ENCODE assay signal across 1 cellular context in genomic region chr9:99000480-99001395, GRCh38.
TF ChIP-seq lines count a peak whose summit lies in the region.

No MANE protein-coding gene starts in this region.

TF ChIP-seq in K562, 482 proteins besides CTCF, POLR2A, EP300 and RAD21 (continued from another document and continues in another):
- TF ChIP-seq RBM17 (IDR thresholded peaks at IDR 0.05; ENCODE audit: borderline replicate concordance, low read depth, low read length) (no peak), ZC3H8 (IDR thresholded peaks at IDR 0.05) (no peak), ZNF184 (CRISPR knock-in tag; IDR thresholded peaks at IDR 0.05) (no peak), CEBPG (CRISPR knock-in tag; IDR thresholded peaks at IDR 0.05) (peak; percentile 53), CEBPG (tag; conservative IDR thresholded peaks at IDR 0.05 in 1 of 2, IDR thresholded peaks at IDR 0.05 in 1 of 2) (peak; percentile 64 to 67; a peak in 3 of 4 replicates), ZNF561 (CRISPR knock-in tag; conservative IDR thresholded peaks at IDR 0.05) (no peak), JUN (IDR thresholded peaks at IDR 0.05; ENCODE audit: borderline replicate concordance, low read depth, low read length) (no peak), JUN (CRISPR knock-in tag; IDR thresholded peaks at IDR 0.05; ENCODE audit: borderline replicate concordance) (no peak), ARHGAP35 (IDR thresholded peaks at IDR 0.05; ENCODE audit: partially characterized antibody) (no peak), NFIC (IDR thresholded peaks at IDR 0.05) (no peak), GATA2 (CRISPR knock-in tag; IDR thresholded peaks at IDR 0.05) (0 out of 2 replicates have a peak, but pooled peaks have one; percentile 25), SMC3 (conservative IDR thresholded peaks at IDR 0.05; ENCODE audit: insufficient read depth, low read depth, low read length) (peak; percentile 85), FOXJ2 (tag; IDR thresholded peaks at IDR 0.05) (no peak), EWSR1 (IDR thresholded peaks at IDR 0.05; ENCODE audit: borderline replicate concordance, low read depth, partially characterized antibody) (no peak), PHB2 (IDR thresholded peaks at IDR 0.05; ENCODE audit: low read depth) (no peak), USF1 (CRISPR knock-in tag; IDR thresholded peaks at IDR 0.05) (no peak), ZNF253 (CRISPR knock-in tag; conservative IDR thresholded peaks at IDR 0.05) (no peak), HCFC1 (IDR thresholded peaks at IDR 0.05; ENCODE audit: low read depth, low read length) (no peak), SRSF9 (IDR thresholded peaks at IDR 0.05; ENCODE audit: borderline replicate concordance, low read depth, low read length) (no peak), MCM3 (IDR thresholded peaks at IDR 0.05) (no peak), U2AF2 (optimal IDR thresholded peaks at IDR 0.05; ENCODE audit: low read depth, low read length) (no peak), TEAD1 (CRISPR knock-in tag; IDR thresholded peaks at IDR 0.05) (peak in 1 of 2 experiments; percentile 68; a peak in 2 of 4 replicates), ZNF644 (tag; IDR thresholded peaks at IDR 0.05; ENCODE audit: low read depth) (no peak), REST (CRISPR knock-in tag; IDR thresholded peaks at IDR 0.05; ENCODE audit: low read depth) (no peak), ELF2 (CRISPR knock-in tag; IDR thresholded peaks at IDR 0.05) (no peak), TCF15 (CRISPR knock-in tag; IDR thresholded peaks at IDR 0.05) (no peak), HMG20B (CRISPR knock-in tag; IDR thresholded peaks at IDR 0.05) (no peak), ZNF445 (CRISPR knock-in tag; IDR thresholded peaks at IDR 0.05; ENCODE audit: low read depth) (no peak), ZNF707 (CRISPR knock-in tag; conservative IDR thresholded peaks at IDR 0.05) (no peak), MYC (IDR thresholded peaks at IDR 0.05; ENCODE audit: low read depth, low read length) (no peak), MYC (CRISPR knock-in tag; IDR thresholded peaks at IDR 0.05; ENCODE audit: borderline replicate concordance, low read depth) (peak; percentile 27; the same call in 1 of the 2 replicates), HDGF (IDR thresholded peaks at IDR 0.05) (0 out of 2 replicates have a peak, but pooled peaks have one; percentile 66), KLF16 (IDR thresholded peaks at IDR 0.05) (0 out of 2 replicates have a peak, but pooled peaks have one; percentile 29), POLR3G (IDR thresholded peaks at IDR 0.05; ENCODE audit: extremely low read depth, insufficient read length, insufficient replicate concordance) (no peak), GTF2B (IDR thresholded peaks at IDR 0.05; ENCODE audit: extremely low read depth, insufficient read length) (no peak), ZNF512 (tag; IDR thresholded peaks at IDR 0.05) (no peak), RAD51 (IDR thresholded peaks at IDR 0.05; ENCODE audit: borderline replicate concordance, low read depth) (no peak), CCAR2 (IDR thresholded peaks at IDR 0.05; ENCODE audit: low read depth, low read length) (no peak), RBM25 (IDR thresholded peaks at IDR 0.05; ENCODE audit: low read depth, low read length, severe bottlenecking) (no peak), GABPA (tag; conservative IDR thresholded peaks at IDR 0.05; ENCODE audit: low read depth) (no peak), FOS (IDR thresholded peaks at IDR 0.05; ENCODE audit: extremely low read depth, insufficient read length) (no peak), RBM14 (IDR thresholded peaks at IDR 0.05; ENCODE audit: borderline replicate concordance, insufficient read depth, low read depth, low read length) (no peak), NR2C2 (CRISPR knock-in tag; IDR thresholded peaks at IDR 0.05) (no peak), NR2C2 (tag; IDR thresholded peaks at IDR 0.05) (0 out of 2 replicates have a peak, but pooled peaks have one; percentile 32), ZNF165 (CRISPR knock-in tag; IDR thresholded peaks at IDR 0.05; ENCODE audit: borderline replicate concordance) (no peak), CTBP1 (IDR thresholded peaks at IDR 0.05; ENCODE audit: borderline replicate concordance) (peak; percentile 13; the same call in 1 of the 2 replicates), SNRNP70 (optimal IDR thresholded peaks at IDR 0.05; ENCODE audit: low read depth, low read length) (no peak), TEAD4 (IDR thresholded peaks at IDR 0.05; ENCODE audit: low read length) (peak; percentile 33; the same call in 1 of the 2 replicates), TEAD4 (CRISPR knock-in tag; IDR thresholded peaks at IDR 0.05; ENCODE audit: borderline replicate concordance) (no peak), ZNF146 (CRISPR knock-in tag; IDR thresholded peaks at IDR 0.05; ENCODE audit: unreplicated experiment) (no peak), ZKSCAN1 (IDR thresholded peaks at IDR 0.05; ENCODE audit: low read depth, low read length) (no peak), DEAF1 (CRISPR knock-in tag; IDR thresholded peaks at IDR 0.05) (peak; percentile 87)
- TF ChIP-seq, protein P1, sequence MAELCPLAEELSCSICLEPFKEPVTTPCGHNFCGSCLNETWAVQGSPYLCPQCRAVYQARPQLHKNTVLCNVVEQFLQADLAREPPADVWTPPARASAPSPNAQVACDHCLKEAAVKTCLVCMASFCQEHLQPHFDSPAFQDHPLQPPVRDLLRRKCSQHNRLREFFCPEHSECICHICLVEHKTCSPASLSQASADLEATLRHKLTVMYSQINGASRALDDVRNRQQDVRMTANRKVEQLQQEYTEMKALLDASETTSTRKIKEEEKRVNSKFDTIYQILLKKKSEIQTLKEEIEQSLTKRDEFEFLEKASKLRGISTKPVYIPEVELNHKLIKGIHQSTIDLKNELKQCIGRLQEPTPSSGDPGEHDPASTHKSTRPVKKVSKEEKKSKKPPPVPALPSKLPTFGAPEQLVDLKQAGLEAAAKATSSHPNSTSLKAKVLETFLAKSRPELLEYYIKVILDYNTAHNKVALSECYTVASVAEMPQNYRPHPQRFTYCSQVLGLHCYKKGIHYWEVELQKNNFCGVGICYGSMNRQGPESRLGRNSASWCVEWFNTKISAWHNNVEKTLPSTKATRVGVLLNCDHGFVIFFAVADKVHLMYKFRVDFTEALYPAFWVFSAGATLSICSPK (IDR thresholded peaks at IDR 0.05; ENCODE audit: borderline replicate concordance) = no peak
- TF ChIP-seq, protein P2, sequence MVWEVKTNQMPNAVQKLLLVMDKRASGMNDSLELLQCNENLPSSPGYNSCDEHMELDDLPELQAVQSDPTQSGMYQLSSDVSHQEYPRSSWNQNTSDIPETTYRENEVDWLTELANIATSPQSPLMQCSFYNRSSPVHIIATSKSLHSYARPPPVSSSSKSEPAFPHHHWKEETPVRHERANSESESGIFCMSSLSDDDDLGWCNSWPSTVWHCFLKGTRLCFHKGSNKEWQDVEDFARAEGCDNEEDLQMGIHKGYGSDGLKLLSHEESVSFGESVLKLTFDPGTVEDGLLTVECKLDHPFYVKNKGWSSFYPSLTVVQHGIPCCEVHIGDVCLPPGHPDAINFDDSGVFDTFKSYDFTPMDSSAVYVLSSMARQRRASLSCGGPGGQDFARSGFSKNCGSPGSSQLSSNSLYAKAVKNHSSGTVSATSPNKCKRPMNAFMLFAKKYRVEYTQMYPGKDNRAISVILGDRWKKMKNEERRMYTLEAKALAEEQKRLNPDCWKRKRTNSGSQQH (CRISPR knock-in tag; IDR thresholded peaks at IDR 0.05) = no peak
- TF ChIP-seq, protein P3, sequence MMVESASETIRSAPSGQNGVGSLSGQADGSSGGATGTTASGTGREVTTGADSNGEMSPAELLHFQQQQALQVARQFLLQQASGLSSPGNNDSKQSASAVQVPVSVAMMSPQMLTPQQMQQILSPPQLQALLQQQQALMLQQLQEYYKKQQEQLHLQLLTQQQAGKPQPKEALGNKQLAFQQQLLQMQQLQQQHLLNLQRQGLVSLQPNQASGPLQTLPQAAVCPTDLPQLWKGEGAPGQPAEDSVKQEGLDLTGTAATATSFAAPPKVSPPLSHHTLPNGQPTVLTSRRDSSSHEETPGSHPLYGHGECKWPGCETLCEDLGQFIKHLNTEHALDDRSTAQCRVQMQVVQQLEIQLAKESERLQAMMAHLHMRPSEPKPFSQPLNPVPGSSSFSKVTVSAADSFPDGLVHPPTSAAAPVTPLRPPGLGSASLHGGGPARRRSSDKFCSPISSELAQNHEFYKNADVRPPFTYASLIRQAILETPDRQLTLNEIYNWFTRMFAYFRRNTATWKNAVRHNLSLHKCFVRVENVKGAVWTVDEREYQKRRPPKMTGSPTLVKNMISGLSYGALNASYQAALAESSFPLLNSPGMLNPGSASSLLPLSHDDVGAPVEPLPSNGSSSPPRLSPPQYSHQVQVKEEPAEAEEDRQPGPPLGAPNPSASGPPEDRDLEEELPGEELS (CRISPR knock-in tag; IDR thresholded peaks at IDR 0.05; ENCODE audit: borderline replicate concordance) = 0 out of 2 replicates have a peak, but pooled peaks have one; percentile 53
- TF ChIP-seq, protein P4, sequence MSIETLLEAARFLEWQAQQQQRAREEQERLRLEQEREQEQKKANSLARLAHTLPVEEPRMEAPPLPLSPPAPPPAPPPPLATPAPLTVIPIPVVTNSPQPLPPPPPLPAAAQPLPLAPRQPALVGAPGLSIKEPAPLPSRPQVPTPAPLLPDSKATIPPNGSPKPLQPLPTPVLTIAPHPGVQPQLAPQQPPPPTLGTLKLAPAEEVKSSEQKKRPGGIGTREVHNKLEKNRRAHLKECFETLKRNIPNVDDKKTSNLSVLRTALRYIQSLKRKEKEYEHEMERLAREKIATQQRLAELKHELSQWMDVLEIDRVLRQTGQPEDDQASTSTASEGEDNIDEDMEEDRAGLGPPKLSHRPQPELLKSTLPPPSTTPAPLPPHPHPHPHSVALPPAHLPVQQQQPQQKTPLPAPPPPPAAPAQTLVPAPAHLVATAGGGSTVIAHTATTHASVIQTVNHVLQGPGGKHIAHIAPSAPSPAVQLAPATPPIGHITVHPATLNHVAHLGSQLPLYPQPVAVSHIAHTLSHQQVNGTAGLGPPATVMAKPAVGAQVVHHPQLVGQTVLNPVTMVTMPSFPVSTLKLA (conservative IDR thresholded peaks at IDR 0.05) = peak; percentile 2 to 41; a peak in 1 of 4 replicates
